1 cellular context compared by ENCODE assay signal in the genomic region with DNA sequence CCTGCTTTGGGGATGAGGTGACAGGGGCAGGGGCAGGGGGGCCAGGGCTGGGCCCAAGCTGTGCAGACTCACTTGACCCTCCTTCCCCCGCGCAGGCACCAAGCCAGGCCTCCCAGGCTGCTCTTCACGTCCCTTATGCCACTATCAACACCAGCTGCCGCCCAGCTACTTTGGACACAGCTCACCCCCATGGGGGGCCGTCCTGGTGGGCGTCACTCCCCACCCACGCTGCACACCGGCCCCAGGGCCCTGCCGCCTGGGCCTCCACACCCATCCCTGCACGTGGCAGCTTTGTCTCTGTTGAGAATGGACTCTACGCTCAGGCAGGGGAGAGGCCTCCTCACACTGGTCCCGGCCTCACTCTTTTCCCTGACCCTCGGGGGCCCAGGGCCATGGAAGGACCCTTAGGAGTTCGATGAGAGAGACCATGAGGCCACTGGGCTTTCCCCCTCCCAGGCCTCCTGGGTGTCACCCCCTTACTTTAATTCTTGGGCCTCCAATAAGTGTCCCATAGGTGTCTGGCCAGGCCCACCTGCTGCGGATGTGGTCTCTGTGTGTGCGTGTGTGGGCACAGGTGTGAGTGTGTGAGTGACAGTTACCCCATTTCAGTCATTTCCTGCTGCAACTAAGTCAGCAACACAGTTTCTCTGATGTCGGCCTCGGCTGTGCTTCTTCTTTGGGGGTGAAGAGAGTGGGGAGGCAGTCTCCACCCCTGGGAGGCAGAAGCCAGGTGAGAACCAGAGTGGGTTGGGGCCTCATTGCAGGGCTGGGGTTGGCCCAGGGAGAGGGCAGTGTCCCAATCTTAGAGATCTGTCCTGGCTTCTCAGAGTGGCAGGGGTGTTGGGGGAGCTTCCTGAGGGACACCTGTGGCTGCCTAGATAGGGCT.
A peak's percentile ranks its signal among the peaks of the same experiment; 100 is the strongest.
TF ChIP-seq lines count a peak whose summit lies in the region.

No MANE protein-coding gene starts in this region.

TF ChIP-seq in GM12878, 131 proteins besides CTCF, POLR2A, EP300 and RAD21 (continued from another document):
- TF ChIP-seq, protein P1, sequence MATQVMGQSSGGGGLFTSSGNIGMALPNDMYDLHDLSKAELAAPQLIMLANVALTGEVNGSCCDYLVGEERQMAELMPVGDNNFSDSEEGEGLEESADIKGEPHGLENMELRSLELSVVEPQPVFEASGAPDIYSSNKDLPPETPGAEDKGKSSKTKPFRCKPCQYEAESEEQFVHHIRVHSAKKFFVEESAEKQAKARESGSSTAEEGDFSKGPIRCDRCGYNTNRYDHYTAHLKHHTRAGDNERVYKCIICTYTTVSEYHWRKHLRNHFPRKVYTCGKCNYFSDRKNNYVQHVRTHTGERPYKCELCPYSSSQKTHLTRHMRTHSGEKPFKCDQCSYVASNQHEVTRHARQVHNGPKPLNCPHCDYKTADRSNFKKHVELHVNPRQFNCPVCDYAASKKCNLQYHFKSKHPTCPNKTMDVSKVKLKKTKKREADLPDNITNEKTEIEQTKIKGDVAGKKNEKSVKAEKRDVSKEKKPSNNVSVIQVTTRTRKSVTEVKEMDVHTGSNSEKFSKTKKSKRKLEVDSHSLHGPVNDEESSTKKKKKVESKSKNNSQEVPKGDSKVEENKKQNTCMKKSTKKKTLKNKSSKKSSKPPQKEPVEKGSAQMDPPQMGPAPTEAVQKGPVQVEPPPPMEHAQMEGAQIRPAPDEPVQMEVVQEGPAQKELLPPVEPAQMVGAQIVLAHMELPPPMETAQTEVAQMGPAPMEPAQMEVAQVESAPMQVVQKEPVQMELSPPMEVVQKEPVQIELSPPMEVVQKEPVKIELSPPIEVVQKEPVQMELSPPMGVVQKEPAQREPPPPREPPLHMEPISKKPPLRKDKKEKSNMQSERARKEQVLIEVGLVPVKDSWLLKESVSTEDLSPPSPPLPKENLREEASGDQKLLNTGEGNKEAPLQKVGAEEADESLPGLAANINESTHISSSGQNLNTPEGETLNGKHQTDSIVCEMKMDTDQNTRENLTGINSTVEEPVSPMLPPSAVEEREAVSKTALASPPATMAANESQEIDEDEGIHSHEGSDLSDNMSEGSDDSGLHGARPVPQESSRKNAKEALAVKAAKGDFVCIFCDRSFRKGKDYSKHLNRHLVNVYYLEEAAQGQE (IDR thresholded peaks at IDR 0.05; ENCODE audit: low read depth, low read length), result 0 out of 2 replicates have a peak, but pooled peaks have one; percentile 3
- TF ChIP-seq, protein P2, sequence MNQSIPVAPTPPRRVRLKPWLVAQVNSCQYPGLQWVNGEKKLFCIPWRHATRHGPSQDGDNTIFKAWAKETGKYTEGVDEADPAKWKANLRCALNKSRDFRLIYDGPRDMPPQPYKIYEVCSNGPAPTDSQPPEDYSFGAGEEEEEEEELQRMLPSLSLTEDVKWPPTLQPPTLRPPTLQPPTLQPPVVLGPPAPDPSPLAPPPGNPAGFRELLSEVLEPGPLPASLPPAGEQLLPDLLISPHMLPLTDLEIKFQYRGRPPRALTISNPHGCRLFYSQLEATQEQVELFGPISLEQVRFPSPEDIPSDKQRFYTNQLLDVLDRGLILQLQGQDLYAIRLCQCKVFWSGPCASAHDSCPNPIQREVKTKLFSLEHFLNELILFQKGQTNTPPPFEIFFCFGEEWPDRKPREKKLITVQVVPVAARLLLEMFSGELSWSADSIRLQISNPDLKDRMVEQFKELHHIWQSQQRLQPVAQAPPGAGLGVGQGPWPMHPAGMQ (IDR thresholded peaks at IDR 0.05; ENCODE audit: borderline replicate concordance), result no peak
- TF ChIP-seq KDM1A (IDR thresholded peaks at IDR 0.05; ENCODE audit: borderline replicate concordance) (no peak), CBFB (IDR thresholded peaks at IDR 0.05; ENCODE audit: low read depth) (peak; percentile 97), LARP7 (IDR thresholded peaks at IDR 0.05) (no peak; the same call in 1 of the 2 replicates), MTA3 (IDR thresholded peaks at IDR 0.05; ENCODE audit: borderline replicate concordance, low read length) (no peak; the same call in 1 of the 2 replicates), EZH2 (IDR thresholded peaks at IDR 0.05; ENCODE audit: borderline replicate concordance, control insufficient read depth, low read depth, low read length) (no peak), GABPA (IDR thresholded peaks at IDR 0.05; ENCODE audit: low read depth) (peak; percentile 81), NRF1 (conservative IDR thresholded peaks at IDR 0.05; ENCODE audit: low read depth, low read length) (no peak), ASH2L (IDR thresholded peaks at IDR 0.05; ENCODE audit: borderline replicate concordance, low read depth) (0 out of 2 replicates have a peak, but pooled peaks have one; percentile 16), ZNF274 (IDR thresholded peaks at IDR 0.05; ENCODE audit: insufficient read depth, insufficient read length) (no peak), NFYA (IDR thresholded peaks at IDR 0.05; ENCODE audit: borderline replicate concordance, low read depth, low read length) (no peak), PML (IDR thresholded peaks at IDR 0.05; ENCODE audit: low read length) (peak; percentile 67), NR2C2 (IDR thresholded peaks at IDR 0.05; ENCODE audit: borderline replicate concordance, control insufficient read depth, insufficient read length, low read depth) (no peak), FOS (IDR thresholded peaks at IDR 0.05; ENCODE audit: borderline replicate concordance, extremely low read depth, insufficient read length) (no peak), BHLHE40 (IDR thresholded peaks at IDR 0.05; ENCODE audit: borderline replicate concordance in 1 of 2, low read depth in 2 of 2, low read length in 1 of 2) (peak; percentile 84 to 90), ATF7 (IDR thresholded peaks at IDR 0.05; ENCODE audit: low read depth) (peak; percentile 84), RBBP5 (conservative IDR thresholded peaks at IDR 0.05) (no peak), MYB (IDR thresholded peaks at IDR 0.05; ENCODE audit: borderline replicate concordance, low read depth, low read length) (peak; percentile 95), ZNF207 (IDR thresholded peaks at IDR 0.05; ENCODE audit: borderline replicate concordance) (no peak; the same call in 1 of the 2 replicates), ZNF622 (IDR thresholded peaks at IDR 0.05) (no peak), DPF2 (IDR thresholded peaks at IDR 0.05) (peak; percentile 97)
- TF ChIP-seq, protein P3, sequence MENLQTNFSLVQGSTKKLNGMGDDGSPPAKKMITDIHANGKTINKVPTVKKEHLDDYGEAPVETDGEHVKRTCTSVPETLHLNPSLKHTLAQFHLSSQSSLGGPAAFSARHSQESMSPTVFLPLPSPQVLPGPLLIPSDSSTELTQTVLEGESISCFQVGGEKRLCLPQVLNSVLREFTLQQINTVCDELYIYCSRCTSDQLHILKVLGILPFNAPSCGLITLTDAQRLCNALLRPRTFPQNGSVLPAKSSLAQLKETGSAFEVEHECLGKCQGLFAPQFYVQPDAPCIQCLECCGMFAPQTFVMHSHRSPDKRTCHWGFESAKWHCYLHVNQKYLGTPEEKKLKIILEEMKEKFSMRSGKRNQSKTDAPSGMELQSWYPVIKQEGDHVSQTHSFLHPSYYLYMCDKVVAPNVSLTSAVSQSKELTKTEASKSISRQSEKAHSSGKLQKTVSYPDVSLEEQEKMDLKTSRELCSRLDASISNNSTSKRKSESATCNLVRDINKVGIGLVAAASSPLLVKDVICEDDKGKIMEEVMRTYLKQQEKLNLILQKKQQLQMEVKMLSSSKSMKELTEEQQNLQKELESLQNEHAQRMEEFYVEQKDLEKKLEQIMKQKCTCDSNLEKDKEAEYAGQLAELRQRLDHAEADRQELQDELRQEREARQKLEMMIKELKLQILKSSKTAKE (IDR thresholded peaks at IDR 0.05; ENCODE audit: low read depth, poor library complexity, severe bottlenecking), result peak; percentile 87
- TF ChIP-seq, protein P4, sequence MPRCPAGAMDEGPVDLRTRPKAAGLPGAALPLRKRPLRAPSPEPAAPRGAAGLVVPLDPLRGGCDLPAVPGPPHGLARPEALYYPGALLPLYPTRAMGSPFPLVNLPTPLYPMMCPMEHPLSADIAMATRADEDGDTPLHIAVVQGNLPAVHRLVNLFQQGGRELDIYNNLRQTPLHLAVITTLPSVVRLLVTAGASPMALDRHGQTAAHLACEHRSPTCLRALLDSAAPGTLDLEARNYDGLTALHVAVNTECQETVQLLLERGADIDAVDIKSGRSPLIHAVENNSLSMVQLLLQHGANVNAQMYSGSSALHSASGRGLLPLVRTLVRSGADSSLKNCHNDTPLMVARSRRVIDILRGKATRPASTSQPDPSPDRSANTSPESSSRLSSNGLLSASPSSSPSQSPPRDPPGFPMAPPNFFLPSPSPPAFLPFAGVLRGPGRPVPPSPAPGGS (IDR thresholded peaks at IDR 0.05; ENCODE audit: borderline replicate concordance, insufficient read depth, low read depth, low read length, poor library complexity, severe bottlenecking), result peak; percentile 63
- TF ChIP-seq, protein P5, sequence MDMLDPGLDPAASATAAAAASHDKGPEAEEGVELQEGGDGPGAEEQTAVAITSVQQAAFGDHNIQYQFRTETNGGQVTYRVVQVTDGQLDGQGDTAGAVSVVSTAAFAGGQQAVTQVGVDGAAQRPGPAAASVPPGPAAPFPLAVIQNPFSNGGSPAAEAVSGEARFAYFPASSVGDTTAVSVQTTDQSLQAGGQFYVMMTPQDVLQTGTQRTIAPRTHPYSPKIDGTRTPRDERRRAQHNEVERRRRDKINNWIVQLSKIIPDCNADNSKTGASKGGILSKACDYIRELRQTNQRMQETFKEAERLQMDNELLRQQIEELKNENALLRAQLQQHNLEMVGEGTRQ (IDR thresholded peaks at IDR 0.05; ENCODE audit: borderline replicate concordance, low read depth, low read length), result no peak
- TF ChIP-seq, protein P6, sequence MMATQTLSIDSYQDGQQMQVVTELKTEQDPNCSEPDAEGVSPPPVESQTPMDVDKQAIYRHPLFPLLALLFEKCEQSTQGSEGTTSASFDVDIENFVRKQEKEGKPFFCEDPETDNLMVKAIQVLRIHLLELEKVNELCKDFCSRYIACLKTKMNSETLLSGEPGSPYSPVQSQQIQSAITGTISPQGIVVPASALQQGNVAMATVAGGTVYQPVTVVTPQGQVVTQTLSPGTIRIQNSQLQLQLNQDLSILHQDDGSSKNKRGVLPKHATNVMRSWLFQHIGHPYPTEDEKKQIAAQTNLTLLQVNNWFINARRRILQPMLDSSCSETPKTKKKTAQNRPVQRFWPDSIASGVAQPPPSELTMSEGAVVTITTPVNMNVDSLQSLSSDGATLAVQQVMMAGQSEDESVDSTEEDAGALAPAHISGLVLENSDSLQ (IDR thresholded peaks at IDR 0.05), result peak; percentile 97
- TF ChIP-seq, protein P7, sequence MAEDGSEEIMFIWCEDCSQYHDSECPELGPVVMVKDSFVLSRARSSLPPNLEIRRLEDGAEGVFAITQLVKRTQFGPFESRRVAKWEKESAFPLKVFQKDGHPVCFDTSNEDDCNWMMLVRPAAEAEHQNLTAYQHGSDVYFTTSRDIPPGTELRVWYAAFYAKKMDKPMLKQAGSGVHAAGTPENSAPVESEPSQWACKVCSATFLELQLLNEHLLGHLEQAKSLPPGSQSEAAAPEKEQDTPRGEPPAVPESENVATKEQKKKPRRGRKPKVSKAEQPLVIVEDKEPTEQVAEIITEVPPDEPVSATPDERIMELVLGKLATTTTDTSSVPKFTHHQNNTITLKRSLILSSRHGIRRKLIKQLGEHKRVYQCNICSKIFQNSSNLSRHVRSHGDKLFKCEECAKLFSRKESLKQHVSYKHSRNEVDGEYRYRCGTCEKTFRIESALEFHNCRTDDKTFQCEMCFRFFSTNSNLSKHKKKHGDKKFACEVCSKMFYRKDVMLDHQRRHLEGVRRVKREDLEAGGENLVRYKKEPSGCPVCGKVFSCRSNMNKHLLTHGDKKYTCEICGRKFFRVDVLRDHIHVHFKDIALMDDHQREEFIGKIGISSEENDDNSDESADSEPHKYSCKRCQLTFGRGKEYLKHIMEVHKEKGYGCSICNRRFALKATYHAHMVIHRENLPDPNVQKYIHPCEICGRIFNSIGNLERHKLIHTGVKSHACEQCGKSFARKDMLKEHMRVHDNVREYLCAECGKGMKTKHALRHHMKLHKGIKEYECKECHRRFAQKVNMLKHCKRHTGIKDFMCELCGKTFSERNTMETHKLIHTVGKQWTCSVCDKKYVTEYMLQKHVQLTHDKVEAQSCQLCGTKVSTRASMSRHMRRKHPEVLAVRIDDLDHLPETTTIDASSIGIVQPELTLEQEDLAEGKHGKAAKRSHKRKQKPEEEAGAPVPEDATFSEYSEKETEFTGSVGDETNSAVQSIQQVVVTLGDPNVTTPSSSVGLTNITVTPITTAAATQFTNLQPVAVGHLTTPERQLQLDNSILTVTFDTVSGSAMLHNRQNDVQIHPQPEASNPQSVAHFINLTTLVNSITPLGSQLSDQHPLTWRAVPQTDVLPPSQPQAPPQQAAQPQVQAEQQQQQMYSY (CRISPR knock-in tag; IDR thresholded peaks at IDR 0.05), result no peak
